10 cellular contexts compared by ENCODE assay signal in genomic region chr2:110114801-110115200, GRCh38. TPM values are rescaled to one million over a fixed set of nuclear protein-coding genes. Genes with fewer than 3 reads are reported as not detected.
DNase-seq lines count a peak whose midpoint lies in the region; ATAC-seq and TF ChIP-seq lines count a peak whose summit lies in the region.
"Had no signal": no experiment of that assay in that cellular context is flagged by ENCODE, and none has a peak within 500 bp of the region (broad histone marks: within the 10 kb centered on the region; RNA-seq: fewer than 3 reads in every experiment).

No MANE protein-coding gene starts in this region.

- H3K36me3 ChIP-seq in vagina, result no peaks in the 10 kb centered on the region
- H3K36me3 ChIP-seq in brain microvascular endothelial cell (replicated peaks), result no peaks in the 10 kb centered on the region

- intact Hi-C loops in left cardiac atrium (cut with DNase I) (loop anchor here in 1 of 2 donors (5.0 kb wide), 1 partner anchor 38 kb away; no protein-coding TSS in a partner anchor), Right ventricle myocardium inferior (cut with DNase I) (no loop called here), vagina (cut with DNase I) (no loop called here)

- H3K4me1 Mint-ChIP-seq in chondrocyte (ENCODE audit: low read depth), result peaks cover 20% of the 10 kb centered on the region
- H3K4me1 Mint-ChIP-seq in mesothelial cell of epicardium, result peaks cover 13% of the 10 kb centered on the region

- no peaks in the 10 kb centered on the region for H3K27me3 ChIP-seq in vagina
- H3K27me3 ChIP-seq in brain microvascular endothelial cell (replicated peaks), result peaks cover 2% of the 10 kb centered on the region

- H3K9me3 Mint-ChIP-seq in chondrocyte (ENCODE audit: low read depth), result peaks cover 9% of the 10 kb centered on the region
- peaks cover 31% of the 10 kb centered on the region for H3K9me3 Mint-ChIP-seq in mesothelial cell of epicardium

- peaks cover 32% of the 10 kb centered on the region for H3K4me1 ChIP-seq in vagina

- H3K27ac Mint-ChIP-seq in chondrocyte (ENCODE audit: unreplicated experiment), result no peak overlapping the region
- no peak overlapping the region for H3K27ac Mint-ChIP-seq in mesothelial cell of epicardium

- H3K27me3 Mint-ChIP-seq in chondrocyte (ENCODE audit: low read depth), result peaks cover 16% of the 10 kb centered on the region
- peaks cover 92% of the 10 kb centered on the region for H3K27me3 Mint-ChIP-seq in mesothelial cell of epicardium (ENCODE audit: low read depth)

- no peaks in the 10 kb centered on the region for H3K9me3 ChIP-seq in vagina

- H3K36me3 Mint-ChIP-seq in chondrocyte (ENCODE audit: low read depth) (peaks cover 11% of the 10 kb centered on the region), mesothelial cell of epicardium (peaks cover 3% of the 10 kb centered on the region)

- H3K4me3 Mint-ChIP-seq in chondrocyte (ENCODE audit: unreplicated experiment) (peak overlapping the region; percentile 57), mesothelial cell of epicardium (peak overlapping the region; percentile 55)

- TF ChIP-seq CTCF in chondrocyte (IDR thresholded peaks at IDR 0.05) (no peak), mesothelial cell of epicardium (IDR thresholded peaks at IDR 0.05; ENCODE audit: unreplicated experiment) (no peak), vagina (IDR thresholded peaks at IDR 0.05) (no peak), brain microvascular endothelial cell (IDR thresholded peaks at IDR 0.05; ENCODE audit: low read depth, low read length, missing control alignments) (no peak)

- DNase-seq in left cardiac atrium, result no peak
- DNase-seq in Right ventricle myocardium inferior (ENCODE audit: missing footprints), result no peak
- DNase-seq in chondrocyte (ENCODE audit: low spot score), result no peak
- DNase-seq in mesothelial cell of epicardium (ENCODE audit: low spot score in 2 of 2, unreplicated experiment in 2 of 2), result no peak
- DNase-seq in vagina (ENCODE audit: extremely low spot score in 2 of 2), result peak in 1 of 2 donors; percentile 94
- DNase-seq in NCI-H2029 treated with DMSO at 0.1 percent for 48 hours (lab: John Stamatoyannopoulos, UW), result no peak
- no peak for DNase-seq in brain microvascular endothelial cell
- DNase-seq: activated CD4-positive, alpha-beta T cell treated with anti-CD3 and anti-CD28 coated beads, Interleukin-2, amount 50 U/mL, for 48 hours; SIG-M5 had no signal

- ATAC-seq in left cardiac atrium (peak; percentile 5 to 10), Right ventricle myocardium inferior (no peak), HG02759 (IDR thresholded peaks at IDR 0.05; ENCODE audit: unreplicated experiment) (no peak)

- H3K4me3 ChIP-seq in vagina (peak overlapping the region; percentile 33 to 51), brain microvascular endothelial cell (ENCODE audit: low read depth, low read length) (no peak overlapping the region)

- TF ChIP-seq POLR2A in vagina (IDR thresholded peaks at IDR 0.05), result no peak

- in situ Hi-C loops in brain microvascular endothelial cell (cut with HindIII; ENCODE audit: low pct_ligation_motif_present, low sequenced_read_pairs), result no loop called here

- H3K27ac ChIP-seq in vagina (peak overlapping the region; percentile 66), brain microvascular endothelial cell (no peak overlapping the region)

RNA-seq across cellular contexts. Expression of gene MALL, which starts 0.8 kb away (rescaled TPM):
- total RNA-seq in left cardiac atrium (10 to 100 TPM; 14.0 to 39.1 TPM), Right ventricle myocardium inferior (14.0 TPM), chondrocyte (0.60 to 0.85 TPM (median 0.82 TPM) in 3 replicates), mesothelial cell of epicardium (4.8 to 5.4 TPM (median 4.9 TPM) in 3 replicates), vagina (56.7 TPM)

Comparison
In these comparisons a context has a peak if more than half of its experiments do, and no peak if none do; other contexts are left out.
1. ATAC-seq: peak in left cardiac atrium (2 of 2); none in Right ventricle myocardium inferior (single experiment) and HG02759 (single experiment).